In genomic region chr20:18760852-18761251, GRCh38 we compare ENCODE assay signal across 18 cellular contexts. TPM values are rescaled to one million over a fixed set of nuclear protein-coding genes. Genes with fewer than 3 reads are reported as not detected.
"Had no signal": no experiment of that assay in that cellular context is flagged by ENCODE, and none has a peak within 500 bp of the region (broad histone marks: within the 10 kb centered on the region; RNA-seq: fewer than 3 reads in every experiment).

No MANE protein-coding gene starts in this region.

RNA-seq across cellular contexts. Expression of gene SCP2D1, which starts 52.7 kb away (rescaled TPM):
- total RNA-seq: activated naive CD4-positive, alpha-beta T cell treated with anti-CD3 and anti-CD28 coated beads for 36 hours; activated naive CD8-positive, alpha-beta T cell treated with anti-CD3 and anti-CD28 coated beads for 36 hours; activated naive CD8-positive, alpha-beta T cell treated with anti-CD3 and anti-CD28 coated beads, Interleukin-2, amount 10 ng/mL, durations not matched to agents 7 days and 5 days; activated T-cell treated with anti-CD3 and anti-CD28 coated beads, Interleukin-2, amount 50 U/mL, for 4 hours; activated T-cell treated with anti-CD3 and anti-CD28 coated beads, Interleukin-2, amount 50 U/mL, for 72 hours; activated T-helper 1 cell treated with anti-CD3 and anti-CD28 coated beads, Interleukin-12 subunit alpha, Interleukin-12 subunit beta, Interleukin-2, Interleukin-4 antibody, amounts not matched to agents 30 ng/mL and 10 ng/mL and 1 ng/mL, durations not matched to agents 14 hours and 24 hours and 36 hours; activated T-helper 17 cell treated with anti-CD3 and anti-CD28 coated beads, Interleukin-2, amount 50 U/mL, for 72 hours; activated T-helper 2 cell treated with anti-CD3 and anti-CD28 coated beads, Interferon-gamma antibody, Interleukin-2, Interleukin-4, amounts not matched to agents 10 μg/mL and 5 μg/mL and 100 μg/mL, durations not matched to agents 14 hours and 24 hours and 36 hours; adrenal gland; aorta; ascending aorta; astrocyte; body of pancreas; breast epithelium; bronchial epithelial cell; cardiac muscle cell; cardiac septum; cerebellum had no signal
